1 cellular context compared by ENCODE assay signal in genomic region chr21:33641339-33642026, GRCh38.
TF ChIP-seq lines count a peak whose summit lies in the region.

Gene CRYZL1, minus strand, starts transcription at chr21:33641741. Its CDS starts 10,190 bp downstream, at chr21:33631551.

TF ChIP-seq in HepG2, 621 proteins besides CTCF, POLR2A, EP300 and RAD21 (continued from another document and continues in another):
- TF ChIP-seq CBFB (CRISPR knock-in tag; IDR thresholded peaks at IDR 0.05) (no peak), HES4 (CRISPR knock-in tag; IDR thresholded peaks at IDR 0.05; ENCODE audit: borderline replicate concordance) (no peak), MXI1 (IDR thresholded peaks at IDR 0.05; ENCODE audit: borderline replicate concordance, low read depth, low read length) (peak; percentile 92; the same call in 2 of the 3 replicates), ZNF841 (CRISPR knock-in tag; IDR thresholded peaks at IDR 0.05; ENCODE audit: borderline replicate concordance) (no peak), ARID3A (IDR thresholded peaks at IDR 0.05; ENCODE audit: low read depth, low read length) (no peak; the same call in 1 of the 2 replicates), ARNTL (CRISPR knock-in tag; IDR thresholded peaks at IDR 0.05) (no peak), NR1H2 (CRISPR knock-in tag; IDR thresholded peaks at IDR 0.05; ENCODE audit: borderline replicate concordance, low read depth) (no peak), CEBPB (IDR thresholded peaks at IDR 0.05; ENCODE audit: borderline replicate concordance, low read depth, low read length) (no peak), SMAD1 (CRISPR knock-in tag; IDR thresholded peaks at IDR 0.05; ENCODE audit: borderline replicate concordance, low read depth) (peak; percentile 40; the same call in 1 of the 2 replicates), HNRNPUL1 (IDR thresholded peaks at IDR 0.05; ENCODE audit: low read depth, low read length) (no peak), ZFP62 (CRISPR knock-in tag; IDR thresholded peaks at IDR 0.05) (no peak), MTA1 (CRISPR knock-in tag; IDR thresholded peaks at IDR 0.05; ENCODE audit: borderline replicate concordance) (peak; percentile 51; the same call in 1 of the 2 replicates), ISL2 (CRISPR knock-in tag; IDR thresholded peaks at IDR 0.05) (0 out of 2 replicates have a peak, but pooled peaks have one; percentile 10), PRDM15 (CRISPR knock-in tag; IDR thresholded peaks at IDR 0.05) (no peak), JUNB (CRISPR knock-in tag; IDR thresholded peaks at IDR 0.05; ENCODE audit: borderline replicate concordance) (no peak), POLR2AphosphoS2 (IDR thresholded peaks at IDR 0.05; ENCODE audit: low read depth, low read length) (no peak), ZNF292 (CRISPR knock-in tag; IDR thresholded peaks at IDR 0.05; ENCODE audit: borderline replicate concordance, low read depth) (peak; percentile 39; the same call in 1 of the 2 replicates), ZNF354B (CRISPR knock-in tag; IDR thresholded peaks at IDR 0.05) (no peak), SNAPC2 (CRISPR knock-in tag; IDR thresholded peaks at IDR 0.05) (no peak), ZBTB49 (CRISPR knock-in tag; IDR thresholded peaks at IDR 0.05; ENCODE audit: borderline replicate concordance) (no peak), SMAD3 (CRISPR knock-in tag; IDR thresholded peaks at IDR 0.05) (0 out of 2 replicates have a peak, but pooled peaks have one; percentile 40), SIN3B (IDR thresholded peaks at IDR 0.05; ENCODE audit: low read length) (no peak; the same call in 1 of the 2 replicates), IRF1 (CRISPR knock-in tag; IDR thresholded peaks at IDR 0.05; ENCODE audit: low read depth) (no peak), ZBED4 (CRISPR knock-in tag; IDR thresholded peaks at IDR 0.05; ENCODE audit: borderline replicate concordance) (no peak), ZBTB42 (CRISPR knock-in tag; IDR thresholded peaks at IDR 0.05) (no peak), ZNF761 (CRISPR knock-in tag; conservative IDR thresholded peaks at IDR 0.05) (no peak), PBX3 (CRISPR knock-in tag; IDR thresholded peaks at IDR 0.05; ENCODE audit: borderline replicate concordance) (peak; percentile 62; the same call in 1 of the 2 replicates), ZNF230 (CRISPR knock-in tag; IDR thresholded peaks at IDR 0.05) (peak; percentile 88), ELF4 (CRISPR knock-in tag; IDR thresholded peaks at IDR 0.05; ENCODE audit: borderline replicate concordance) (no peak), THAP11 (CRISPR knock-in tag; IDR thresholded peaks at IDR 0.05) (peak; percentile 98), ZNF576 (CRISPR knock-in tag; IDR thresholded peaks at IDR 0.05) (no peak), PLRG1 (conservative IDR thresholded peaks at IDR 0.05) (no peak), TOE1 (CRISPR knock-in tag; IDR thresholded peaks at IDR 0.05) (no peak; the same call in 1 of the 2 replicates), ZFY (CRISPR knock-in tag; IDR thresholded peaks at IDR 0.05) (peak; percentile 97), STAG1 (CRISPR knock-in tag; IDR thresholded peaks at IDR 0.05) (0 out of 2 replicates have a peak, but pooled peaks have one; percentile 12), ZNF556 (CRISPR knock-in tag; IDR thresholded peaks at IDR 0.05; ENCODE audit: borderline replicate concordance) (peak; percentile 51; the same call in 1 of the 2 replicates), RFX3 (CRISPR knock-in tag; IDR thresholded peaks at IDR 0.05) (peak; percentile 92)
- TF ChIP-seq, protein P1, sequence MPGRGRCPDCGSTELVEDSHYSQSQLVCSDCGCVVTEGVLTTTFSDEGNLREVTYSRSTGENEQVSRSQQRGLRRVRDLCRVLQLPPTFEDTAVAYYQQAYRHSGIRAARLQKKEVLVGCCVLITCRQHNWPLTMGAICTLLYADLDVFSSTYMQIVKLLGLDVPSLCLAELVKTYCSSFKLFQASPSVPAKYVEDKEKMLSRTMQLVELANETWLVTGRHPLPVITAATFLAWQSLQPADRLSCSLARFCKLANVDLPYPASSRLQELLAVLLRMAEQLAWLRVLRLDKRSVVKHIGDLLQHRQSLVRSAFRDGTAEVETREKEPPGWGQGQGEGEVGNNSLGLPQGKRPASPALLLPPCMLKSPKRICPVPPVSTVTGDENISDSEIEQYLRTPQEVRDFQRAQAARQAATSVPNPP (CRISPR knock-in tag; IDR thresholded peaks at IDR 0.05) = no peak
- TF ChIP-seq, protein P2, sequence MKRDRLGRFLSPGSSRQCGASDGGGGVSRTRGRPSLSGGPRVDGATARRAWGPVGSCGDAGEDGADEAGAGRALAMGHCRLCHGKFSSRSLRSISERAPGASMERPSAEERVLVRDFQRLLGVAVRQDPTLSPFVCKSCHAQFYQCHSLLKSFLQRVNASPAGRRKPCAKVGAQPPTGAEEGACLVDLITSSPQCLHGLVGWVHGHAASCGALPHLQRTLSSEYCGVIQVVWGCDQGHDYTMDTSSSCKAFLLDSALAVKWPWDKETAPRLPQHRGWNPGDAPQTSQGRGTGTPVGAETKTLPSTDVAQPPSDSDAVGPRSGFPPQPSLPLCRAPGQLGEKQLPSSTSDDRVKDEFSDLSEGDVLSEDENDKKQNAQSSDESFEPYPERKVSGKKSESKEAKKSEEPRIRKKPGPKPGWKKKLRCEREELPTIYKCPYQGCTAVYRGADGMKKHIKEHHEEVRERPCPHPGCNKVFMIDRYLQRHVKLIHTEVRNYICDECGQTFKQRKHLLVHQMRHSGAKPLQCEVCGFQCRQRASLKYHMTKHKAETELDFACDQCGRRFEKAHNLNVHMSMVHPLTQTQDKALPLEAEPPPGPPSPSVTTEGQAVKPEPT (CRISPR knock-in tag; IDR thresholded peaks at IDR 0.05; ENCODE audit: low read depth) = peak; percentile 37; the same call in 1 of the 2 replicates
- TF ChIP-seq, protein P3, sequence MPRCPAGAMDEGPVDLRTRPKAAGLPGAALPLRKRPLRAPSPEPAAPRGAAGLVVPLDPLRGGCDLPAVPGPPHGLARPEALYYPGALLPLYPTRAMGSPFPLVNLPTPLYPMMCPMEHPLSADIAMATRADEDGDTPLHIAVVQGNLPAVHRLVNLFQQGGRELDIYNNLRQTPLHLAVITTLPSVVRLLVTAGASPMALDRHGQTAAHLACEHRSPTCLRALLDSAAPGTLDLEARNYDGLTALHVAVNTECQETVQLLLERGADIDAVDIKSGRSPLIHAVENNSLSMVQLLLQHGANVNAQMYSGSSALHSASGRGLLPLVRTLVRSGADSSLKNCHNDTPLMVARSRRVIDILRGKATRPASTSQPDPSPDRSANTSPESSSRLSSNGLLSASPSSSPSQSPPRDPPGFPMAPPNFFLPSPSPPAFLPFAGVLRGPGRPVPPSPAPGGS (CRISPR knock-in tag; IDR thresholded peaks at IDR 0.05) = no peak
